ENCODE assay signal across 1 cellular context in genomic region chr6:149107973-149108372, GRCh38.
TF ChIP-seq lines count a peak whose summit lies in the region.

No MANE protein-coding gene starts in this region.

TF ChIP-seq in GM23338, 12 proteins besides CTCF, POLR2A, EP300 and RAD21 (continued from another document):
- no peak for TF ChIP-seq ETS1 (IDR thresholded peaks at IDR 0.05)
- TF ChIP-seq ZNF462 (CRISPR knock-in tag; IDR thresholded peaks at IDR 0.05): no peak
